Comparison of ENCODE assay signal across 19 cellular contexts in the genomic region with DNA sequence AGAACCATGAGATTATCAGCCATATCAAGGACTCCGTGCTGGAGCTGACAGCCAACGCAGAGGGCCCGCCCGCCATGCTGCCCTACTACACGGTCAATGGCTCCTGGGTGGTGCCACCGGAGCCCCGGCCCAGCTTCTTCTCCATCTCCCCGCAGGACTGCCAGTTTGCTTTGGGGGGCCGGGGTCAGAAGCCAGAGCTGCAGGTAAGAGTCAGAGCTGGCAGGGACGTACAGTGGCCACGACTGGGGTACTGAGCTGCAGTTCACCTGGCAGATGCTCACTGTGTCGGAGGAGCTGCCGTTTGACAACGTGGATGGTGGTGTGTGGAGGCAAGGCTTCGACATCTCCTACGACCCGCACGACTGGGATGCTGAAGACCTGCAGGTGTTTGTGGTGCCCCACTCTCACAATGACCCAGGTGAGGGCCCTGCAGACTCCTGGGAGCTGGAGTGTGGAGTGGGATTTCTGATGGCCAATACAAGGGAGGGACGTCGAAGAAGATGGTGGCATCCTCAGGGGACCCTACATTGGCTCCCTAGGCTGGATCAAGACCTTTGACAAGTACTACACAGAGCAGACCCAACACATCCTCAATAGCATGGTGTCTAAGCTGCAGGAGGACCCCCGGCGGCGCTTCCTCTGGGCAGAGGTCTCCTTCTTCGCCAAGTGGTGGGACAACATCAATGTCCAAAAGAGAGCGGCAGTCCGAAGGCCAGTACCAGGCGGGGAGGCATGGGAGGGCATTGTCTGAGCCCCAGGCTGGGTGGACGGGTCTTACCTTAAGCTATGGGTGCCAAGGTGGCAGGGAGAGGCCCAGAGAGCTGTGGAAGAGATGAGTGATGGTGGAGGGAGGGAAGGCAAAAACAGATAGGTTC. TPM values are rescaled to one million over a fixed set of nuclear protein-coding genes. Genes with fewer than 3 reads are reported as not detected.
A peak's percentile ranks its signal among the peaks of the same experiment; 100 is the strongest.
DNase-seq lines count a peak whose midpoint lies in the region; ATAC-seq and TF ChIP-seq lines count a peak whose summit lies in the region.
"Had no signal": no experiment of that assay in that cellular context is flagged by ENCODE, and none has a peak within 500 bp of the region (broad histone marks: within the 10 kb centered on the region; RNA-seq: fewer than 3 reads in every experiment).

No MANE protein-coding gene starts in this region.

- H3K27ac Mint-ChIP-seq in glutamatergic neuron (ENCODE audit: unreplicated experiment), result no peak overlapping the region

- H3K27ac ChIP-seq in right cardiac atrium (ENCODE audit: low read length) (no peak overlapping the region), heart right ventricle (peak overlapping the region in 2 of 10 donors; percentile 67 to 87), tibial nerve (peak overlapping the region in 3 of 4 donors; percentile 71 to 96 (median 94))
- H3K27ac ChIP-seq: suprapubic skin, WERI-Rb-1 had no signal

- peaks cover 6% of the 10 kb centered on the region for H3K36me3 Mint-ChIP-seq in glutamatergic neuron (ENCODE audit: unreplicated experiment)

- H3K4me3 Mint-ChIP-seq in glutamatergic neuron (ENCODE audit: unreplicated experiment), result peak overlapping the region; percentile 11

- H3K4me3 ChIP-seq in right cardiac atrium (ENCODE audit: low read length), result no peak overlapping the region
- no peak overlapping the region for H3K4me3 ChIP-seq in heart right ventricle
- no peak overlapping the region for H3K4me3 ChIP-seq in tibial nerve
- H3K4me3 ChIP-seq: suprapubic skin had no signal

- no peaks in the 10 kb centered on the region for H3K9me3 ChIP-seq in right cardiac atrium (ENCODE audit: control insufficient read depth, low read length)
- H3K9me3 ChIP-seq in heart right ventricle, result no peaks in the 10 kb centered on the region
- no peaks in the 10 kb centered on the region for H3K9me3 ChIP-seq in tibial nerve
- H3K9me3 ChIP-seq: Caco-2, suprapubic skin had no signal

- ATAC-seq in right cardiac atrium, result no peak
- ATAC-seq in heart right ventricle, result no peak
- no peak for ATAC-seq in HG02798 (IDR thresholded peaks at IDR 0.05; ENCODE audit: poor library complexity, unreplicated experiment)
- ATAC-seq: esophagus mucosa, HCT116, sciatic nerve had no signal

- DNase-seq in right cardiac atrium (peak in 2 of 3 donors; percentile 47 to 48), heart right ventricle (no peak), glutamatergic neuron (no peak), tibial nerve (ENCODE audit: low spot score in 2 of 2) (no peak), RPMI8226 (no peak)
- DNase-seq: activated gamma-delta T cell; Caco-2; dermis blood vessel endothelial cell; NCI-H1436 treated with DMSO at 0.1 percent for 48 hours; NCI-H2227 treated with DMSO at 0.1 percent for 48 hours; stimulated activated CD4-positive, alpha-beta T cell treated with anti-CD3 and anti-CD28 coated beads, Interleukin-1b, Interleukin-23, amount 100 ng/mL, for 48 hours; SW 1271; WERI-Rb-1 had no signal

- 96% methylated on average over 28 of the region's 28 CpGs for WGBS in right cardiac atrium
- 95% methylated on average over 28 of the region's 28 CpGs for whole genome bisulfite sequencing in heart right ventricle, 2 donors
- WGBS in tibial nerve, 2 donors, result 92 to 95% methylated on average over 26 to 28 of the region's 28 CpGs

- peaks cover 13% of the 10 kb centered on the region for H3K4me1 ChIP-seq in right cardiac atrium (ENCODE audit: control insufficient read depth, insufficient read depth, low read length)
- peaks cover 6 to 61% (median 43%) of the 10 kb centered on the region in 9 donors for H3K4me1 ChIP-seq in heart right ventricle
- H3K4me1 ChIP-seq in tibial nerve, result peaks cover 0 to 80% (median 60%) of the 10 kb centered on the region in 4 donors

- peaks cover 0 to 62% (median 43%) of the 10 kb centered on the region in 9 donors for H3K36me3 ChIP-seq in heart right ventricle
- peaks cover 0 to 47% (median 40%) of the 10 kb centered on the region in 3 donors for H3K36me3 ChIP-seq in tibial nerve
- H3K36me3 ChIP-seq: WERI-Rb-1 had no signal

- intact Hi-C loops in right cardiac atrium (cut with DNase I), result no loop called here
- intact Hi-C loops in heart right ventricle (cut with DNase I), result no loop called here

- no peaks in the 10 kb centered on the region for H3K27me3 ChIP-seq in right cardiac atrium (ENCODE audit: control insufficient read depth, insufficient read depth)
- no peaks in the 10 kb centered on the region for H3K27me3 ChIP-seq in heart right ventricle
- H3K27me3 ChIP-seq in tibial nerve, result no peaks in the 10 kb centered on the region
- H3K27me3 ChIP-seq: suprapubic skin had no signal

- TF ChIP-seq EP300 in tibial nerve (IDR thresholded peaks at IDR 0.05), result no peak

- no peak for TF ChIP-seq POLR2A in tibial nerve (IDR thresholded peaks at IDR 0.05)

- TF ChIP-seq CTCF in heart right ventricle (IDR thresholded peaks at IDR 0.05) (no peak), glutamatergic neuron (IDR thresholded peaks at IDR 0.05; ENCODE audit: partially characterized antibody, unreplicated experiment) (no peak), tibial nerve (IDR thresholded peaks at IDR 0.05) (no peak)

- H3K4me1 Mint-ChIP-seq in glutamatergic neuron (ENCODE audit: low read depth, unreplicated experiment), result peaks cover 9% of the 10 kb centered on the region

- peaks cover 11% of the 10 kb centered on the region for H3K27me3 Mint-ChIP-seq in glutamatergic neuron (ENCODE audit: unreplicated experiment)
- H3K27me3 Mint-ChIP-seq: brain had no signal

- H3K9me3 Mint-ChIP-seq in glutamatergic neuron (ENCODE audit: unreplicated experiment), result peaks cover 3% of the 10 kb centered on the region
- H3K9me3 Mint-ChIP-seq: brain had no signal

RNA-seq across cellular contexts. Expression of gene MAN2A2, which starts 2.4 kb away (rescaled TPM):
- 100 to 1,000 TPM in 2 of 4 donors, 10 to 100 TPM in 2; 75.9 to 118 (median 93.4) TPM for total RNA-seq in right cardiac atrium
- 41.6 TPM for polyA plus RNA-seq in right cardiac atrium
- total RNA-seq in heart right ventricle, result 100 to 1,000 TPM in 4 of 10 donors, 10 to 100 TPM in 6; 78.3 to 157 (median 98.1) TPM
- 10 to 100 TPM; 24.8 to 84.5 TPM for polyA plus RNA-seq in heart right ventricle
- 81.8 TPM for total RNA-seq in glutamatergic neuron (ENCODE audit: unreplicated experiment)
- 100 to 1,000 TPM in 3 of 4 donors, 10 to 100 TPM in 1; 83.5 to 178 (median 128) TPM for total RNA-seq in tibial nerve

RNA-seq across cellular contexts. Expression of gene FES, which starts 21.2 kb away (rescaled TPM):
- total RNA-seq in right cardiac atrium (10 to 100 TPM; 15.6 to 21.0 (median 18.0) TPM), heart right ventricle (10 to 100 TPM in 8 of 10 donors, 1 to 10 TPM in 2; 8.6 to 27.7 (median 11.5) TPM), glutamatergic neuron (ENCODE audit: unreplicated experiment) (3.3 TPM), tibial nerve (100 to 1,000 TPM in 1 of 4 donors, 10 to 100 TPM in 3; 62.0 to 183 (median 72.1) TPM)
- polyA plus RNA-seq in right cardiac atrium (17.6 TPM), heart right ventricle (10 to 100 TPM; 17.7 to 23.3 TPM)

RNA-seq across cellular contexts. Expression of gene HDDC3, which starts 26.8 kb away (rescaled TPM):
- total RNA-seq in right cardiac atrium (10 to 100 TPM; 13.5 to 17.7 (median 17.0) TPM), heart right ventricle (10 to 100 TPM; 10.7 to 18.2 (median 14.6) TPM), glutamatergic neuron (ENCODE audit: unreplicated experiment) (10.7 TPM), tibial nerve (10 to 100 TPM; 16.5 to 22.5 (median 18.7) TPM)
- polyA plus RNA-seq in right cardiac atrium (22.2 TPM), heart right ventricle (10 to 100 TPM; 15.3 to 18.0 TPM)

RNA-seq across cellular contexts. Expression of gene UNC45A, which starts 29.5 kb away (rescaled TPM):
- total RNA-seq in right cardiac atrium (10 to 100 TPM; 26.2 to 32.8 (median 29.9) TPM), heart right ventricle (10 to 100 TPM; 19.2 to 28.0 (median 24.7) TPM), glutamatergic neuron (ENCODE audit: unreplicated experiment) (65.1 TPM), tibial nerve (10 to 100 TPM; 47.7 to 64.2 (median 58.4) TPM)
- polyA plus RNA-seq in right cardiac atrium (24.0 TPM), heart right ventricle (10 to 100 TPM; 26.0 to 26.4 TPM)

RNA-seq across cellular contexts. Expression of gene FURIN, which starts 37.2 kb away (rescaled TPM):
- 10 to 100 TPM; 57.4 to 69.0 (median 60.8) TPM for total RNA-seq in right cardiac atrium
- polyA plus RNA-seq in right cardiac atrium, result 60.1 TPM
- 10 to 100 TPM; 35.1 to 82.5 (median 40.9) TPM for total RNA-seq in heart right ventricle
- polyA plus RNA-seq in heart right ventricle, result 10 to 100 TPM; 29.5 to 77.1 TPM
- 26.5 TPM for total RNA-seq in glutamatergic neuron (ENCODE audit: unreplicated experiment)
- 10 to 100 TPM; 28.7 to 71.1 (median 42.4) TPM for total RNA-seq in tibial nerve

Comparison
In these comparisons a context has a peak if more than half of its experiments do, and no peak if none do; other contexts are left out.
1. DNase-seq: peak in right cardiac atrium (2 of 3); none in heart right ventricle (0 of 2), glutamatergic neuron (single experiment), tibial nerve (0 of 2) and RPMI8226 (single experiment).